Comparison of ENCODE assay signal across 8 cellular contexts in the genomic region with DNA sequence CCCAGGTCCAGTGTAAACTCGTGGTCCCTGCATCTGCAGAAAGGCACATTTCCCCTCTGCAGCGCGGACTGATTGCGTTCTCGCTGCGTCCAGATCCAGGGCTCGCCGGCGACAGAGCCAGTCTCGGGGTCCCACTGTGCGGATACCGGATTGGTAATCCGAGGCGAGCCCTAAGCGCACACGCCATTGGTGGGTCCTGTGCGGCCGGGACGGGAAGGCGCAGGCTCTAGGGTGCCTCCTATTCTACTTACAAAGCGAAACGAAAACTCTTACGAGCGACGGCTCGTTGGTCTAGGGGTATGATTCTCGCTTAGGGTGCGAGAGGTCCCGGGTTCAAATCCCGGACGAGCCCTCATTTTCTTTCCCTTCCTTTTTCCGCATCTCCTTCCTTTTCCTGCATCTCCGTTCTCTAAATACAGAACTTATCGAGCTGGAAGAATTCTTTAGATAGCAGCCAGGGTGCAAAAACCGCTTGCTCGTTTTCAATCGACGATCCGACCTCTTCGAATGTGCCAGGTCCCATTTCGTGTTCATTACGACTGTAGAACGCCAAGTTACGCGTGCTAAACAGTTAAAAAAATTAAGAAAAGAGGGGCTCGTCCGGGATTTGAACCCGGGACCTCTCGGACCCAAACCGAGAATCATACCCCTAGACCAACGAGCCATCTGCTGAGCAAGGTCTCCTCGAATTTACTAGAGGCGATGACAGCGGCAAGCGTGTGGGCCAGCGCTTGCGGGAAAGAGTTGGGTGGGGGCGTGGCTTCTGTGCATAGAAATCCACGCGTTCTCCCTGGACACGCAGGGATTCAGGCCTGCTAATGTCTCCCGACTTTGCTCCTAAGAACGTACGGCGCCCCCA. TPM values are rescaled to one million over a fixed set of nuclear protein-coding genes. Genes with fewer than 3 reads are reported as not detected.
DNase-seq lines count a peak whose midpoint lies in the region; ATAC-seq and TF ChIP-seq lines count a peak whose summit lies in the region.

No MANE protein-coding gene starts in this region.

- H3K36me3 ChIP-seq in WERI-Rb-1 (no peaks in the 10 kb centered on the region), mammary epithelial cell (ENCODE audit: insufficient read depth, low read length) (no peaks in the 10 kb centered on the region)

- H3K4me3 ChIP-seq in AG04449 (ENCODE audit: low read depth, low read length) (peak overlapping the region; percentile 92), WERI-Rb-1 (ENCODE audit: low read depth, low read length) (peak overlapping the region; percentile 94), mammary epithelial cell (replicated peaks in 1 of 3; ENCODE audit: insufficient read depth in 1 of 3, low read depth in 2 of 3, low read length in 3 of 3) (peak overlapping the region; percentile 59 to 88 (median 78)), skin epidermis (peak overlapping the region; percentile 52 to 89 (median 67))

- H3K27ac ChIP-seq in WERI-Rb-1: peak overlapping the region; percentile 31
- H3K27ac ChIP-seq in mammary epithelial cell (ENCODE audit: insufficient read depth, low read depth, low read length): peak overlapping the region; percentile 11
- peak overlapping the region in 19 of 21 experiments; percentile 28 to 84 (median 70) for H3K27ac ChIP-seq in skin epidermis

- no TSS peak for BruUV-seq in mammary epithelial cell (replicated peaks; lab: Mats Ljungman, UMichigan)

- peak; percentile 73 for ATAC-seq in GM18868 (IDR thresholded peaks at IDR 0.05; ENCODE audit: unreplicated experiment)
- ATAC-seq in HG03097 (IDR thresholded peaks at IDR 0.05; ENCODE audit: low FRiP score, unreplicated experiment): peak; percentile 65

- H3K4me2 ChIP-seq in mammary epithelial cell (ENCODE audit: insufficient read depth, low read depth, low read length): peak overlapping the region; percentile 92

- CTCF ChIA-PET in AG04449 (lab: Yijun Ruan, JAX) (interaction anchor here (1.0 to 8.3 kb wide), 6 partner anchors 11 to 433 kb away, joined by 3 to 60 read pairs (median 6); a partner anchor contains a TSS), mammary epithelial cell (lab: Charles Lee; ENCODE audit: low non-redundant PET) (interaction anchor here (0.7 kb wide), 1 partner anchor 57 kb away, joined by 6 read pairs; no protein-coding TSS in a partner anchor)

- intact Hi-C loops in mammary epithelial cell (cut with micrococcal nuclease): loop anchor here (1.0 to 10.0 kb wide), 5 partner anchors 28 to 1488 kb away; a partner anchor contains a TSS

- dilution Hi-C loops in mammary epithelial cell (cut with HindIII; ENCODE audit: low sequenced_read_pairs): no loop called here

- no peaks in the 10 kb centered on the region for H4K20me1 ChIP-seq in mammary epithelial cell (ENCODE audit: insufficient read depth, low read length)

- H3K27me3 ChIP-seq in WERI-Rb-1 (ENCODE audit: insufficient read depth, low read depth, severe bottlenecking): no peaks in the 10 kb centered on the region
- H3K27me3 ChIP-seq in mammary epithelial cell (ENCODE audit: insufficient read depth, low read length): no peaks in the 10 kb centered on the region

- in situ Hi-C loops in mammary epithelial cell (cut with MboI; ENCODE audit: low sequenced_read_pairs in 2 of 2): no loop called here

- DNase-seq in AG04449 (ENCODE audit: low read depth, low spot score) (peak; percentile 45), NCI-H2171 treated with DMSO at 0.1 percent for 48 hours (lab: John Stamatoyannopoulos, UW) (peak; percentile 78), WERI-Rb-1 (peak; percentile 87), mammary epithelial cell (peak; percentile 85), iPS-NIHi11 (ENCODE audit: low spot score) (peak; percentile 97)

- no peaks in the 10 kb centered on the region for H3K9me3 ChIP-seq in WERI-Rb-1 (ENCODE audit: severe bottlenecking)
- H3K9me3 ChIP-seq in mammary epithelial cell (replicated peaks; ENCODE audit: insufficient read depth, low read length): no peaks in the 10 kb centered on the region

- WGBS in mammary epithelial cell (ENCODE audit: low coverage, missing lambda C conversion rate): 1% methylated on average over 41 of the region's 65 CpGs

- no peaks in the 10 kb centered on the region for H3K79me2 ChIP-seq in mammary epithelial cell (ENCODE audit: insufficient read depth, low read length)

- POLR2A ChIA-PET in AG04449 (lab: Yijun Ruan, JAX): interaction anchor here (0.7 to 0.8 kb wide), 2 partner anchors 51 to 75 kb away, joined by 3 read pairs; no protein-coding TSS in a partner anchor

- H3K9ac ChIP-seq in mammary epithelial cell (ENCODE audit: insufficient read depth, low read length): peak overlapping the region; percentile 51

- peaks cover 16% of the 10 kb centered on the region for H3K4me1 ChIP-seq in mammary epithelial cell (ENCODE audit: insufficient read depth, low read length)

- TF ChIP-seq CTCF in AG04449 (IDR thresholded peaks at IDR 0.05; ENCODE audit: insufficient read depth, low read length, missing control alignments) (no peak), WERI-Rb-1 (IDR thresholded peaks at IDR 0.05; ENCODE audit: low read depth, low read length) (no peak), mammary epithelial cell (conservative IDR thresholded peaks at IDR 0.05 in 1 of 2, IDR thresholded peaks at IDR 0.05 in 1 of 2; ENCODE audit: extremely low read depth in 1 of 2, insufficient read depth in 1 of 2, low read depth in 1 of 2, low read length in 2 of 2) (no peak)

- H2AFZ ChIP-seq in mammary epithelial cell (ENCODE audit: low read depth, low read length): peak overlapping the region; percentile 94

RNA-seq across cellular contexts. Expression of a gene that starts 29.2 kb away (rescaled TPM):
- under 1 TPM in 1 of 2 donors, not detected in 1; 0.17 TPM for total RNA-seq in mammary epithelial cell
- polyA plus RNA-seq in mammary epithelial cell: not detected
- polyA minus RNA-seq in mammary epithelial cell: not detected

Comparison
In these comparisons a context has a peak if more than half of its experiments do, and no peak if none do; other contexts are left out.
1. Peak in every context shown above with its lines: DNase-seq, ATAC-seq, H3K4me3 ChIP-seq and H3K27ac ChIP-seq.
2. DNase-seq: peak in every context shown above with its lines; median percentile 97 in iPS-NIHi11; 87 in WERI-Rb-1; 85 in mammary epithelial cell; 78 in NCI-H2171 treated with DMSO at 0.1 percent for 48 hours; 45 in AG04449.
3. H3K27ac ChIP-seq: peak in every context shown above with its lines; median percentile 70 in skin epidermis; 31 in WERI-Rb-1; 11 in mammary epithelial cell.